ENCODE assay signal across 13 cellular contexts in genomic region chr1:12456979-12457378, GRCh38.
DNase-seq lines count a peak whose midpoint lies in the region; ATAC-seq and TF ChIP-seq lines count a peak whose summit lies in the region.
"Had no signal": no experiment of that assay in that cellular context is flagged by ENCODE, and none has a peak within 500 bp of the region (broad histone marks: within the 10 kb centered on the region; RNA-seq: fewer than 3 reads in every experiment).

No MANE protein-coding gene starts in this region.

- H3K27me3 ChIP-seq in osteoblast (ENCODE audit: insufficient read depth, low read length): no peaks in the 10 kb centered on the region

- ATAC-seq in HG02852 (IDR thresholded peaks at IDR 0.05; ENCODE audit: unreplicated experiment) (no peak), HG03442 (IDR thresholded peaks at IDR 0.05; ENCODE audit: unreplicated experiment) (no peak), HG03354 (IDR thresholded peaks at IDR 0.05; ENCODE audit: poor library complexity, severe bottlenecking, unreplicated experiment) (no peak)

- DNase-seq in AG10803 (ENCODE audit: low read depth): peak; percentile 93
- peak; percentile 87 for DNase-seq in M059J (ENCODE audit: low read depth)
- DNase-seq in choroid plexus epithelial cell (ENCODE audit: low read depth): peak; percentile 72
- no peak for DNase-seq in osteoblast (ENCODE audit: insufficient read length, low spot score, missing footprints)
- DNase-seq in DMS153 (lab: John Stamatoyannopoulos, UW): no peak
- DNase-seq: activated CD4-positive, alpha-beta T cell treated with anti-CD3 and anti-CD28 coated beads, Interleukin-2, amount 50 U/mL, for 4 hours; C1 segment of cervical spinal cord; NCI-H510A; stimulated activated CD8-positive, alpha-beta memory T cell treated with anti-CD3 and anti-CD28 coated beads, Interleukin-4, amount 100 ng/mL, for 48 hours had no signal

- H3K9me3 ChIP-seq in osteoblast (ENCODE audit: low read depth, low read length): no peaks in the 10 kb centered on the region

- H3K79me2 ChIP-seq in osteoblast (ENCODE audit: insufficient read depth, low read length): no peaks in the 10 kb centered on the region

- no peaks in the 10 kb centered on the region for H3K36me3 ChIP-seq in osteoblast (ENCODE audit: insufficient read depth, low read length)

- H3K4me2 ChIP-seq in osteoblast (ENCODE audit: insufficient read depth, low read length): peak overlapping the region; percentile 52
- H3K4me2 ChIP-seq: smooth muscle cell had no signal

- H3K4me1 ChIP-seq in osteoblast (ENCODE audit: insufficient read depth, low read length): peaks cover 59% of the 10 kb centered on the region

- peak overlapping the region; percentile 74 for H3K27ac ChIP-seq in osteoblast (ENCODE audit: low read depth, low read length)

- H2AFZ ChIP-seq in osteoblast (ENCODE audit: low read length): no peak overlapping the region

- TF ChIP-seq CTCF in AG10803 (conservative IDR thresholded peaks at IDR 0.05; ENCODE audit: low read length): no peak
- TF ChIP-seq CTCF in choroid plexus epithelial cell (conservative IDR thresholded peaks at IDR 0.05; ENCODE audit: low read depth, low read length): no peak
- no peak for TF ChIP-seq CTCF in osteoblast (IDR thresholded peaks at IDR 0.05; ENCODE audit: extremely low read depth, low read depth, low read length)

- H3K4me3 ChIP-seq in AG10803 (ENCODE audit: low read length): no peak overlapping the region
- no peak overlapping the region for H3K4me3 ChIP-seq in choroid plexus epithelial cell (ENCODE audit: low read depth, low read length)
- H3K4me3 ChIP-seq in osteoblast (ENCODE audit: insufficient read depth, low read length): no peak overlapping the region
- H3K4me3 ChIP-seq: smooth muscle cell had no signal

- no peaks in the 10 kb centered on the region for H4K20me1 ChIP-seq in osteoblast (ENCODE audit: insufficient read depth, low read length)

Comparison
In these comparisons a context has a peak if more than half of its experiments do, and no peak if none do; other contexts are left out.
1. DNase-seq: peak in AG10803 (single experiment), M059J (single experiment) and choroid plexus epithelial cell (single experiment); none in osteoblast (single experiment) and DMS153 (single experiment).